34 cellular contexts compared by ENCODE assay signal in genomic region chr2:228543117-228543516, GRCh38.
"Had no signal": no experiment of that assay in that cellular context is flagged by ENCODE, and none has a peak within 500 bp of the region (broad histone marks: within the 10 kb centered on the region; RNA-seq: fewer than 3 reads in every experiment).

No MANE protein-coding gene starts in this region.

- H3K9me3 ChIP-seq: adrenal gland, body of pancreas had no signal

- FAIRE-seq: astrocyte, bronchial epithelial cell had no signal

- H3K36me3 ChIP-seq: adrenal gland, ascending aorta, brain microvascular endothelial cell, breast epithelium, cardiac muscle cell had no signal

- DNase-seq: activated effector memory CD4-positive, alpha-beta T cell treated with anti-CD3 and anti-CD28 coated beads, Interleukin-2, amount 50 U/mL, for 16 hours; activated effector memory CD4-positive, alpha-beta T cell treated with Interleukin-2 at 50 U/mL for 16 hours; activated gamma-delta T cell; activated gamma-delta T cell treated with Interleukin-2 at 50 U/mL for 16 hours; activated naive CD4-positive, alpha-beta T cell; activated naive CD4-positive, alpha-beta T cell treated with anti-CD3 and anti-CD28 coated beads for 36 hours; activated naive CD4-positive, alpha-beta T cell treated with anti-CD3 and anti-CD28 coated beads, Interleukin-2, amount 10 ng/mL, durations not matched to agents 7 days and 5 days; activated naive CD4-positive, alpha-beta T cell treated with anti-CD3 and anti-CD28 coated beads, Interleukin-2, amount 50 U/mL, for 16 hours; activated naive CD4-positive, alpha-beta T cell treated with Interleukin-2 at 50 U/mL for 16 hours; activated naive CD8-positive, alpha-beta T cell treated with anti-CD3 and anti-CD28 coated beads for 36 hours; activated naive CD8-positive, alpha-beta T cell treated with anti-CD3 and anti-CD28 coated beads, Interleukin-2, amount 10 ng/mL, durations not matched to agents 7 days and 5 days; activated naive CD8-positive, alpha-beta T cell treated with anti-CD3 and anti-CD28 coated beads, Interleukin-2, amount 50 U/mL, for 24 hours; activated T-cell treated with anti-CD3 and anti-CD28 coated beads, Interleukin-2, amount 50 U/mL, for 1 hour; activated T-cell treated with anti-CD3 and anti-CD28 coated beads, Interleukin-2, amount 50 U/mL, for 24 hours; activated T-cell treated with anti-CD3 and anti-CD28 coated beads, Interleukin-2, amount 50 U/mL, for 4 hours; activated T-cell treated with anti-CD3 and anti-CD28 coated beads, Interleukin-2, amount 50 U/mL, for 48 hours; activated T-cell treated with anti-CD3 and anti-CD28 coated beads, Interleukin-2, amount 50 U/mL, for 72 hours; adrenal gland; amniotic stem cell; amygdala; anterior cingulate cortex; aorta; body of pancreas; brain microvascular endothelial cell; caudate nucleus; central memory CD4-positive, alpha-beta T cell; cerebellar nuclear complex had no signal

- H3K4me1 ChIP-seq: body of pancreas, breast epithelium had no signal

- H3K4me3 ChIP-seq: adrenal gland, ascending aorta, body of pancreas, breast epithelium, cardiac muscle cell had no signal

- ATAC-seq: activated naive CD4-positive, alpha-beta T cell treated with anti-CD3 and anti-CD28 coated beads, Interleukin-2, amount 50 U/mL, for 72 hours; activated naive CD8-positive, alpha-beta T cell treated with anti-CD3 and anti-CD28 coated beads, Interleukin-2, amount 50 U/mL, for 24 hours; activated T-cell treated with anti-CD3 and anti-CD28 coated beads, Interleukin-2, amount 50 U/mL, for 4 hours; activated T-cell treated with anti-CD3 and anti-CD28 coated beads, Interleukin-2, amount 50 U/mL, for 72 hours; activated T-helper 17 cell treated with anti-CD3 and anti-CD28 coated beads, Interleukin-2, amount 50 U/mL, for 72 hours; body of pancreas had no signal

- H3K27ac ChIP-seq: adrenal gland, ascending aorta, body of pancreas, brain microvascular endothelial cell, breast epithelium, cardiac muscle cell had no signal

- H3K27me3 ChIP-seq: adrenal gland, ascending aorta, body of pancreas, brain microvascular endothelial cell, breast epithelium, cardiac muscle cell had no signal
